ENCODE assay signal across 13 cellular contexts in the genomic region with DNA sequence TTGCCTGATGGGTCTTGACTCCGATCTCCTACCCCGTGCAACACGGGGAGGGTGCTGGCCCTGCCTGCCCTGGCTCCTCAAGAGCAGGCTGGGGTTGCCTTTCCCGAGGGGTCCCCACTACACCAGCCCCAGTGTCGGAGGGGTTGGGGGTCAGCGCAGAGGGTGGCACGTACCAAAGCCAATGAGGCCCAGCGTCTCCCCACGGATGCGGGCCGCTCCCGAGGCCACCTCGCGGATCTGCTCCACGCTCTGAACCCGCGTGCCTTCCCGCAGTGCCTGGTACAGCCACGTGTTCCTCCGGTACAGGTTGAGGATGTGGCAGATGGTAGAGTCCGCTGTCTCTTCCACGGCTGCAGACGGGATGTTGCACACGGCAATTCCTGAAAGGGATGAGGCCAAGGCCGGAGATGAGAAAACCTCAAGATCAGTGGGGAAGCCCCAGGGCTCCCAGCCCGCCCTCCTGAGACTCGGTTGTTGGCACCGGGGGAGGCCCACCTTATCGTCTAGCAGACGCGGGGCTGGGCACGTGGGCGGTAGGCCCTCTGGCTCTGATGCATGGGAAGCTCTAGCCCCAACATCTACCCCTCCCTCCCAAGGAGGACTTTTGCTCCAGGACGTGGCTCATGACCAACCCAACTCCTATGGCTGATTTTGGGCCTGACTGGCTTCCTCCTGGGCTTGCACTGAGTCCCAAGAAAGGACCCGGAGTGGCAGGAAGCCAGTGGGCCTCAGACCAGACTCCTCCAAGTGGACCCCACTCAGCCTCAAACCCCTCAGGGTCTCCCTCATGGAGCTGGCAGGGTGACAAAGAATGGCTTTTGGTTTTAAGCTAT. TPM values are rescaled to one million over a fixed set of nuclear protein-coding genes. Genes with fewer than 3 reads are reported as not detected.
A peak's percentile ranks its signal among the peaks of the same experiment; 100 is the strongest.
DNase-seq lines count a peak whose midpoint lies in the region; TF ChIP-seq lines count a peak whose summit lies in the region.
"Had no signal": no experiment of that assay in that cellular context is flagged by ENCODE, and none has a peak within 500 bp of the region (broad histone marks: within the 10 kb centered on the region; RNA-seq: fewer than 3 reads in every experiment).

No MANE protein-coding gene starts in this region.

- no peak overlapping the region for H3K4me3 ChIP-seq in right atrium auricular region
- no peak overlapping the region for H3K4me3 ChIP-seq in sigmoid colon
- H3K4me3 ChIP-seq: BLaER1 had no signal

- TF ChIP-seq EP300 in sigmoid colon (IDR thresholded peaks at IDR 0.05) = no peak

- H3K27me3 ChIP-seq in right atrium auricular region (no peaks in the 10 kb centered on the region), sigmoid colon (no peaks in the 10 kb centered on the region)
- H3K27me3 ChIP-seq: BLaER1 had no signal

- 89 to 90% methylated on average over 35 of the region's 35 CpGs for WGBS in sigmoid colon, 2 donors

- TF ChIP-seq CTCF in GM13976 (IDR thresholded peaks at IDR 0.05; ENCODE audit: borderline replicate concordance, control extremely low read depth, extremely low read depth, insufficient read depth, missing control alignments) = no peak
- no peak for TF ChIP-seq CTCF in right atrium auricular region (IDR thresholded peaks at IDR 0.05)
- no peak for TF ChIP-seq CTCF in sigmoid colon (IDR thresholded peaks at IDR 0.05)

- in situ Hi-C loops in GM13976 (cut with MboI; ENCODE audit: low sequenced_read_pairs, unreplicated experiment) = no loop called here

- no peak for TF ChIP-seq POLR2A in sigmoid colon (IDR thresholded peaks at IDR 0.05)

- no peaks in the 10 kb centered on the region for H3K9me3 ChIP-seq in right atrium auricular region
- H3K9me3 ChIP-seq in sigmoid colon = no peaks in the 10 kb centered on the region
- H3K9me3 ChIP-seq: BLaER1 had no signal

- DNase-seq in GM13976 (ENCODE audit: low spot score) = peak; percentile 17
- DNase-seq in HUDEP-2 (lab: John Stamatoyannopoulos, UW; ENCODE audit: unreplicated experiment in 76 of 76) = peak in 64 of 76 experiments; percentile 5 to 79 (median 50)
- DNase-seq in right atrium auricular region (ENCODE audit: low spot score) = peak; percentile 57
- peak; percentile 59 for DNase-seq in sigmoid colon
- DNase-seq in AG20443 (ENCODE audit: low spot score) = no peak
- no peak for DNase-seq in NCI-H748 (lab: John Stamatoyannopoulos, UW; ENCODE audit: unreplicated experiment)
- no peak for DNase-seq in cerebellum (ENCODE audit: low spot score)
- no peak for DNase-seq in OCI-M2 (lab: John Stamatoyannopoulos, UW; ENCODE audit: unreplicated experiment)
- DNase-seq: activated naive CD8-positive, alpha-beta T cell treated with anti-CD3 and anti-CD28 coated beads for 36 hours; DMS79 treated with DMSO at 0.1 percent for 48 hours; NCI-H1092 treated with DMSO at 0.1 percent for 48 hours; NK-92 treated with Interleukin-12 subunit alpha and Interleukin-12 subunit beta, amount 100 ng/mL, for 24 hours had no signal

- H3K4me1 ChIP-seq in right atrium auricular region (peaks cover 0 to 46% of the 10 kb centered on the region in 2 donors), sigmoid colon (peaks cover 0 to 45% (median 36%) of the 10 kb centered on the region in 4 donors)

- intact Hi-C loops in sigmoid colon (cut with DNase I) = no loop called here

- H3K36me3 ChIP-seq in right atrium auricular region (peaks cover 51% of the 10 kb centered on the region), sigmoid colon (peaks cover 35 to 63% (median 55%) of the 10 kb centered on the region in 4 donors)

- H3K27ac ChIP-seq in right atrium auricular region (peak overlapping the region in 1 of 2 donors; percentile 71), sigmoid colon (peak overlapping the region in 1 of 4 donors; percentile 72)
- H3K27ac ChIP-seq: BLaER1 had no signal

RNA-seq across cellular contexts. Expression of gene ZRANB1, which starts 56.1 kb away (rescaled TPM):
- total RNA-seq in right atrium auricular region (10 to 100 TPM; 24.1 to 24.9 TPM), sigmoid colon (10 to 100 TPM; 38.0 to 49.0 (median 41.0) TPM), cerebellum (45.7 TPM)
- polyA plus RNA-seq in sigmoid colon = 1 to 10 TPM; 6.7 to 9.6 (median 7.6) TPM

Comparison
In these comparisons a context has a peak if more than half of its experiments do, and no peak if none do; other contexts are left out.
1. DNase-seq: peak in GM13976 (single experiment), HUDEP-2 (64 of 76), right atrium auricular region (single experiment) and sigmoid colon (single experiment); none in AG20443 (single experiment), NCI-H748 (single experiment), cerebellum (single experiment) and OCI-M2 (single experiment).